In genomic region chr16:71648921-71649320, GRCh38 we compare ENCODE assay signal across 10 cellular contexts. TPM values are rescaled to one million over a fixed set of nuclear protein-coding genes. Genes with fewer than 3 reads are reported as not detected.
A peak's percentile ranks its signal among the peaks of the same experiment; 100 is the strongest.
DNase-seq lines count a peak whose midpoint lies in the region; ATAC-seq, FAIRE-seq and TF ChIP-seq lines count a peak whose summit lies in the region.
"Had no signal": no experiment of that assay in that cellular context is flagged by ENCODE, and none has a peak within 500 bp of the region (broad histone marks: within the 10 kb centered on the region; RNA-seq: fewer than 3 reads in every experiment).

No MANE protein-coding gene starts in this region.

- TF ChIP-seq EP300 in H1 (IDR thresholded peaks at IDR 0.05; ENCODE audit: borderline replicate concordance in 1 of 2, low read depth in 2 of 2, low read length in 2 of 2), result no peak

- TF ChIP-seq RAD21 in H1 (IDR thresholded peaks at IDR 0.05 in 1 of 2, conservative IDR thresholded peaks at IDR 0.05 in 1 of 2; ENCODE audit: low read depth in 2 of 2, low read length in 2 of 2), result peak; percentile 51 to 52

- TF ChIP-seq POLR2A in NB4 (IDR thresholded peaks at IDR 0.05; ENCODE audit: extremely low read depth, insufficient read length) (no peak), H1 (IDR thresholded peaks at IDR 0.05; ENCODE audit: control extremely low read depth in 1 of 2, low read depth in 2 of 2, low read length in 2 of 2) (no peak)

- H3K18ac ChIP-seq in H1 (ENCODE audit: extremely low read depth, low read length) (no peak overlapping the region), neuronal stem cell (ENCODE audit: low read length) (no peak overlapping the region), trophoblast cell (ENCODE audit: low read length) (no peak overlapping the region)

- H2AFZ ChIP-seq in H1 (ENCODE audit: low read length) (no peak overlapping the region), neuronal stem cell (ENCODE audit: low read length) (no peak overlapping the region), trophoblast cell (ENCODE audit: insufficient read depth, low read length, poor library complexity) (no peak overlapping the region)

- POLR2A ChIA-PET in H1 (lab: Charles Lee; ENCODE audit: partially characterized antibody), result no interaction called here
- POLR2A ChIA-PET in activated CD4-positive, alpha-beta memory T cell treated with anti-CD3 and anti-CD28 coated beads for 36 hours (lab: Charles Lee), result no interaction called here

- no peak for ATAC-seq in activated T-cell treated with anti-CD3 and anti-CD28 coated beads, Interleukin-2, amount 50 U/mL, for 72 hours (replicated peaks in 1 of 2)
- ATAC-seq in HG02571 (IDR thresholded peaks at IDR 0.05; ENCODE audit: unreplicated experiment), result no peak
- ATAC-seq: activated CD4-positive, CD25-positive, alpha-beta regulatory T cell treated with anti-CD3 and anti-CD28 coated beads, Interleukin-2, amount 50 U/mL, for 24 hours had no signal

- H4K91ac ChIP-seq in H1 (replicated peaks; ENCODE audit: insufficient read length, low read length) (no peak overlapping the region), neuronal stem cell (ENCODE audit: low read depth, low read length, poor library complexity) (no peak overlapping the region), trophoblast cell (ENCODE audit: low read depth, low read length) (no peak overlapping the region)

- H3K4ac ChIP-seq in H1 (replicated peaks; ENCODE audit: insufficient read length, low read depth, low read length), result no peak overlapping the region
- H3K4ac ChIP-seq in neuronal stem cell (ENCODE audit: low read length), result no peak overlapping the region
- H3K4ac ChIP-seq in trophoblast cell (ENCODE audit: low read depth, low read length), result no peak overlapping the region

- H3K27ac Mint-ChIP-seq in activated CD4-positive, alpha-beta memory T cell treated with anti-CD3 and anti-CD28 coated beads for 36 hours, result no peak overlapping the region
- H3K27ac Mint-ChIP-seq in activated T-cell treated with anti-CD3 and anti-CD28 coated beads, Interleukin-2, amount 50 U/mL, for 72 hours, result no peak overlapping the region

- H3K27ac ChIP-seq in H1 (ENCODE audit: low read depth, low read length), result no peak overlapping the region
- H3K27ac ChIP-seq in neuronal stem cell (replicated peaks; ENCODE audit: low read length), result no peak overlapping the region
- no peak overlapping the region for H3K27ac ChIP-seq in trophoblast cell (ENCODE audit: low read depth, low read length)

- H3K4me1 ChIP-seq in H1 (replicated peaks in 1 of 4; ENCODE audit: control insufficient read depth in 3 of 4, insufficient read depth in 4 of 4, low read length in 3 of 4), result no peaks in the 10 kb centered on the region
- no peaks in the 10 kb centered on the region for H3K4me1 ChIP-seq in neuronal stem cell (ENCODE audit: control insufficient read depth in 2 of 2, insufficient read depth in 1 of 2, low read depth in 1 of 2, low read length in 2 of 2)
- no peaks in the 10 kb centered on the region for H3K4me1 ChIP-seq in trophoblast cell (ENCODE audit: control insufficient read depth in 1 of 2, insufficient read depth in 2 of 2, low read length in 2 of 2)

- no peak overlapping the region for H3K4me3 Mint-ChIP-seq in activated CD4-positive, alpha-beta memory T cell treated with anti-CD3 and anti-CD28 coated beads for 36 hours
- no peak overlapping the region for H3K4me3 Mint-ChIP-seq in activated T-cell treated with anti-CD3 and anti-CD28 coated beads, Interleukin-2, amount 50 U/mL, for 72 hours

- H4K8ac ChIP-seq in H1 (ENCODE audit: extremely low read depth, insufficient read depth, low read length) (no peak overlapping the region), neuronal stem cell (ENCODE audit: low read depth, low read length) (no peak overlapping the region), trophoblast cell (ENCODE audit: low read depth, low read length) (no peak overlapping the region)

- H3K4me2 ChIP-seq in H1 (ENCODE audit: insufficient read depth in 1 of 2, low read depth in 2 of 2, low read length in 2 of 2) (no peak overlapping the region), neuronal stem cell (ENCODE audit: insufficient read depth, low read length, poor library complexity, severe bottlenecking) (no peak overlapping the region), trophoblast cell (ENCODE audit: low read length) (no peak overlapping the region)

- TF ChIP-seq CTCF in GM12864 (IDR thresholded peaks at IDR 0.05; ENCODE audit: low read depth, low read length, missing control alignments), result peak; percentile 60
- peak; percentile 56 for TF ChIP-seq CTCF in NB4 (IDR thresholded peaks at IDR 0.05; ENCODE audit: low read depth, low read length)
- TF ChIP-seq CTCF in H1 (IDR thresholded peaks at IDR 0.05; ENCODE audit: control extremely low read depth in 1 of 3, insufficient read depth in 1 of 3, low read depth in 1 of 3, low read length in 3 of 3), result peak; percentile 40 to 76 (median 65)

- H3K14ac ChIP-seq in H1 (ENCODE audit: insufficient read length) (no peak overlapping the region), neuronal stem cell (ENCODE audit: low read length) (no peak overlapping the region), trophoblast cell (ENCODE audit: low read length) (no peak overlapping the region)

- H4K5ac ChIP-seq in H1 (ENCODE audit: insufficient read length, low read depth, low read length), result no peak overlapping the region

- peak; percentile 39 for FAIRE-seq in H1 (lab: Jason Lieb, UNC)
- FAIRE-seq: GM12892 had no signal

- WGBS in H1 (ENCODE audit: extremely low coverage in 1 of 2, insufficient coverage in 1 of 2, insufficient read length in 1 of 2, insufficient replicate concordance in 2 of 2, low coverage in 1 of 2, low lambda C conversion rate in 2 of 2, missing lambda C conversion rate in 1 of 2), 2 experiments, result 83% methylated on average over 6 of the region's 6 CpGs; no CpG with 5 or more reads in 1 of the 2 experiments
- WGBS in neuronal stem cell (ENCODE audit: extremely low coverage in 2 of 2, insufficient read length in 2 of 2, insufficient replicate concordance in 1 of 2), 2 donors, result no CpG with 5 or more reads among the region's 6 CpGs
- WGBS in trophoblast cell (ENCODE audit: extremely low coverage, insufficient coverage, insufficient read length), result no CpG with 5 or more reads among the region's 6 CpGs

- H3K4me1 Mint-ChIP-seq in activated CD4-positive, alpha-beta memory T cell treated with anti-CD3 and anti-CD28 coated beads for 36 hours (ENCODE audit: low read depth), result no peaks in the 10 kb centered on the region
- H3K4me1 Mint-ChIP-seq in activated T-cell treated with anti-CD3 and anti-CD28 coated beads, Interleukin-2, amount 50 U/mL, for 72 hours (ENCODE audit: low read depth), result no peaks in the 10 kb centered on the region

- intact Hi-C loops in activated CD4-positive, alpha-beta memory T cell treated with anti-CD3 and anti-CD28 coated beads for 36 hours (cut with micrococcal nuclease), result no loop called here

- H2BK120ac ChIP-seq in H1 (replicated peaks; ENCODE audit: low read depth, low read length), result no peak overlapping the region
- no peak overlapping the region for H2BK120ac ChIP-seq in neuronal stem cell (ENCODE audit: low read depth, low read length)
- no peak overlapping the region for H2BK120ac ChIP-seq in trophoblast cell (ENCODE audit: insufficient read depth, low read length, poor library complexity)

- no peak overlapping the region for H3K4me3 ChIP-seq in GM12864 (ENCODE audit: low read depth, low read length)
- no peak overlapping the region for H3K4me3 ChIP-seq in NB4 (ENCODE audit: low read depth, low read length)
- H3K4me3 ChIP-seq in H1 (ENCODE audit: extremely low read depth in 1 of 4, insufficient read depth in 2 of 4, low read depth in 3 of 4, low read length in 4 of 4), result no peak overlapping the region
- no peak overlapping the region for H3K4me3 ChIP-seq in neuronal stem cell (ENCODE audit: low read length in 2 of 2)
- no peak overlapping the region for H3K4me3 ChIP-seq in trophoblast cell (ENCODE audit: low read depth, low read length)

- no peaks in the 10 kb centered on the region for H3K9me3 Mint-ChIP-seq in activated CD4-positive, alpha-beta memory T cell treated with anti-CD3 and anti-CD28 coated beads for 36 hours
- no peaks in the 10 kb centered on the region for H3K9me3 Mint-ChIP-seq in activated T-cell treated with anti-CD3 and anti-CD28 coated beads, Interleukin-2, amount 50 U/mL, for 72 hours

- peaks cover 2 to 11% of the 10 kb centered on the region in 2 experiments for H4K20me1 ChIP-seq in H1 (replicated peaks in 1 of 2; ENCODE audit: control insufficient read depth in 1 of 2, insufficient read depth in 2 of 2, low read length in 2 of 2)

- H3K9ac ChIP-seq in H1 (replicated peaks in 1 of 4; ENCODE audit: extremely low read depth in 1 of 4, low read depth in 3 of 4, low read length in 3 of 4) (no peak overlapping the region), neuronal stem cell (ENCODE audit: low read depth, low read length, poor library complexity) (no peak overlapping the region), trophoblast cell (ENCODE audit: low read length) (no peak overlapping the region)

- H3K23ac ChIP-seq in H1 (ENCODE audit: insufficient read length) (no peak overlapping the region), neuronal stem cell (ENCODE audit: low read depth, low read length, poor library complexity) (no peak overlapping the region), trophoblast cell (ENCODE audit: low read length) (no peak overlapping the region)

- DNase-seq in GM12864 (ENCODE audit: low read depth) (no peak), NB4 (ENCODE audit: low read depth) (peak; percentile 16), H1 (ENCODE audit: low read depth in 1 of 2, low spot score in 2 of 2) (no peak), neuronal stem cell (ENCODE audit: low spot score) (no peak), trophoblast cell (no peak)
- no peak for DNase-seq in activated CD4-positive, alpha-beta memory T cell treated with anti-CD3 and anti-CD28 coated beads for 36 hours
- DNase-seq in activated T-cell treated with anti-CD3 and anti-CD28 coated beads, Interleukin-2, amount 50 U/mL, for 72 hours, result no peak

- no peaks in the 10 kb centered on the region for H3K23me2 ChIP-seq in H1 (ENCODE audit: low read depth, low read length)

- CTCF ChIA-PET in H1 (lab: Charles Lee; ENCODE audit: partially characterized antibody), result interaction anchor here (2.1 kb wide), 1 partner anchor 12 kb away, joined by 5 read pairs; no protein-coding TSS in a partner anchor
- CTCF ChIA-PET in activated CD4-positive, alpha-beta memory T cell treated with anti-CD3 and anti-CD28 coated beads for 36 hours (lab: Charles Lee), result no interaction called here

- H3K79me1 ChIP-seq in H1 (ENCODE audit: low read depth, low read length) (no peaks in the 10 kb centered on the region), neuronal stem cell (ENCODE audit: low read depth, low read length) (no peaks in the 10 kb centered on the region), trophoblast cell (ENCODE audit: low read length) (no peaks in the 10 kb centered on the region)

- H2BK5ac ChIP-seq in H1 (ENCODE audit: low read depth, low read length), result no peak overlapping the region
- H2BK5ac ChIP-seq in neuronal stem cell (ENCODE audit: low read length), result peak overlapping the region; percentile 27
- H2BK5ac ChIP-seq in trophoblast cell (ENCODE audit: low read depth, low read length, poor library complexity), result no peak overlapping the region

- H3K36me3 Mint-ChIP-seq in activated CD4-positive, alpha-beta memory T cell treated with anti-CD3 and anti-CD28 coated beads for 36 hours, result peaks cover 14% of the 10 kb centered on the region
- H3K36me3 Mint-ChIP-seq in activated T-cell treated with anti-CD3 and anti-CD28 coated beads, Interleukin-2, amount 50 U/mL, for 72 hours (ENCODE audit: insufficient read depth in 2 of 2), result no peaks in the 10 kb centered on the region

- no peak overlapping the region for H3K56ac ChIP-seq in H1 (replicated peaks; ENCODE audit: insufficient read length, low read depth, low read length)

- no peaks in the 10 kb centered on the region for H3K27me3 ChIP-seq in H1 (replicated peaks in 1 of 4; ENCODE audit: control insufficient read depth in 3 of 4, extremely low read depth in 1 of 4, insufficient read depth in 3 of 4, low read length in 3 of 4)
- H3K27me3 ChIP-seq in neuronal stem cell (ENCODE audit: control insufficient read depth in 3 of 3, insufficient read depth in 3 of 3, low read depth in 1 of 3, low read length in 3 of 3), result no peaks in the 10 kb centered on the region
- no peaks in the 10 kb centered on the region for H3K27me3 ChIP-seq in trophoblast cell (ENCODE audit: insufficient read depth, low read length)

- H3K9me3 ChIP-seq in H1 (ENCODE audit: insufficient read depth in 2 of 2, low read depth in 1 of 2, low read length in 1 of 2) (no peaks in the 10 kb centered on the region), neuronal stem cell (replicated peaks in 1 of 2; ENCODE audit: control insufficient read depth in 2 of 2, insufficient read depth in 1 of 2, low read depth in 1 of 2, low read length in 2 of 2) (no peaks in the 10 kb centered on the region), trophoblast cell (ENCODE audit: insufficient read depth, low read depth, low read length) (no peaks in the 10 kb centered on the region)

- H4K12ac ChIP-seq in trophoblast cell (ENCODE audit: low read depth, low read length), result no peak overlapping the region

- H2BK20ac ChIP-seq in H1 (ENCODE audit: low read length), result no peak overlapping the region

- H3K36me3 ChIP-seq in H1 (ENCODE audit: control insufficient read depth in 2 of 4, insufficient read depth in 4 of 4, low read length in 3 of 4), result peaks cover 2 to 33% (median 7%) of the 10 kb centered on the region in 4 experiments; a peak in 6 of 8 replicates
- H3K36me3 ChIP-seq in neuronal stem cell (replicated peaks in 1 of 2; ENCODE audit: control insufficient read depth in 2 of 2, insufficient read depth in 2 of 2, low read length in 2 of 2), result peaks cover 21 to 84% of the 10 kb centered on the region in 2 donors
- H3K36me3 ChIP-seq in trophoblast cell (ENCODE audit: control insufficient read depth in 1 of 2, insufficient read depth in 2 of 2, low read length in 2 of 2), result peaks cover 14 to 19% of the 10 kb centered on the region in 2 experiments

- H2BK12ac ChIP-seq in H1 (ENCODE audit: low read depth, low read length), result no peak overlapping the region
- H2BK12ac ChIP-seq in neuronal stem cell (ENCODE audit: low read length), result no peak overlapping the region
- no peak overlapping the region for H2BK12ac ChIP-seq in trophoblast cell (ENCODE audit: low read length)

- H3K79me2 ChIP-seq in H1 (ENCODE audit: control insufficient read depth in 1 of 2, insufficient read depth in 2 of 2, low read length in 2 of 2) (no peaks in the 10 kb centered on the region), trophoblast cell (ENCODE audit: control insufficient read depth, insufficient read depth, low read length, poor library complexity) (no peaks in the 10 kb centered on the region)

- no peak overlapping the region for H2BK15ac ChIP-seq in H1 (ENCODE audit: low read length)
- no peak overlapping the region for H2BK15ac ChIP-seq in neuronal stem cell (ENCODE audit: low read length)

- no peaks in the 10 kb centered on the region for H3K27me3 Mint-ChIP-seq in activated CD4-positive, alpha-beta memory T cell treated with anti-CD3 and anti-CD28 coated beads for 36 hours
- H3K27me3 Mint-ChIP-seq in activated T-cell treated with anti-CD3 and anti-CD28 coated beads, Interleukin-2, amount 50 U/mL, for 72 hours (ENCODE audit: low read depth), result no peaks in the 10 kb centered on the region

- H2AK5ac ChIP-seq in H1 (ENCODE audit: low read depth, low read length) (no peak overlapping the region), neuronal stem cell (ENCODE audit: low read depth, low read length) (no peak overlapping the region), trophoblast cell (ENCODE audit: low read length) (no peak overlapping the region)

RNA-seq across cellular contexts. Expression of gene MARVELD3, which starts 22.9 kb away (rescaled TPM):
- total RNA-seq in H1 (2021; fragmentation: NEBNext Ultra II Directional; extraction: Animal tissue kit (Norgen Biotek cat#: 25700)), result 34.8 TPM in 2 replicates
- polyA plus RNA-seq in H1 (2011; rRNA removed), result 18.0 and 18.4 TPM in 2 replicates
- polyA plus RNA-seq in H1 (2011; cell fraction: cytosol; rRNA removed), result 20.3 TPM
- 20.3 TPM for polyA plus RNA-seq in H1 (2011; cell fraction: nucleus; rRNA removed)
- polyA plus RNA-seq in H1 (2012, experiment 1 of 2), result 22.8 to 31.1 TPM (median 26.2 TPM) in 4 replicates
- polyA plus RNA-seq in H1 (2012, experiment 2 of 2), result 12.3 TPM
- polyA plus RNA-seq in H1 (2013, experiment 1 of 2), result 40.3 TPM
- 41.3 TPM for polyA plus RNA-seq in H1 (2013, experiment 2 of 2)
- 18.9 and 34.9 TPM in 2 replicates for polyA minus RNA-seq in H1 (2011; rRNA and poly(A)+ RNA removed)
- 15.1 TPM for polyA minus RNA-seq in H1 (2011; cell fraction: cytosol; rRNA and poly(A)+ RNA removed)
- polyA minus RNA-seq in H1 (2011; cell fraction: nucleus; rRNA and poly(A)+ RNA removed), result 18.2 TPM
- 0.04 TPM for polyA plus RNA-seq in neuronal stem cell (2013, experiment 1 of 2)
- 0.10 TPM for polyA plus RNA-seq in neuronal stem cell (2013, experiment 2 of 2)
- total RNA-seq in activated CD4-positive, alpha-beta memory T cell treated with anti-CD3 and anti-CD28 coated beads for 36 hours, result not detected
- total RNA-seq in activated T-cell treated with anti-CD3 and anti-CD28 coated beads, Interleukin-2, amount 50 U/mL, for 72 hours, result not detected
- 13.9 and 14.0 TPM in 2 replicates for polyA plus RNA-seq in trophoblast cell (2013)

Comparison
In these comparisons a context has a peak if more than half of its experiments do, and no peak if none do; other contexts are left out.
1. RNA of gene MARVELD3, which starts 22.9 kb away (total RNA-seq): 34.8 TPM in H1; not detected in activated CD4-positive, alpha-beta memory T cell treated with anti-CD3 and anti-CD28 coated beads for 36 hours and not detected in activated T-cell treated with anti-CD3 and anti-CD28 coated beads, Interleukin-2, amount 50 U/mL, for 72 hours; every median in the first group is over 10 times any median in the second.
2. Peak in every context shown above with its lines, with median percentiles within 50 percentile points of each other: CTCF ChIP-seq.